Comparison of ENCODE assay signal across 13 cellular contexts in genomic region chr7:4862156-4862555, GRCh38. TPM values are rescaled to one million over a fixed set of nuclear protein-coding genes. Genes with fewer than 3 reads are reported as not detected.
A peak's percentile ranks its signal among the peaks of the same experiment; 100 is the strongest.
DNase-seq lines count a peak whose midpoint lies in the region; ATAC-seq and TF ChIP-seq lines count a peak whose summit lies in the region.
"Had no signal": no experiment of that assay in that cellular context is flagged by ENCODE, and none has a peak within 500 bp of the region (broad histone marks: within the 10 kb centered on the region; RNA-seq: fewer than 3 reads in every experiment).

No MANE protein-coding gene starts in this region.

- TF ChIP-seq RAD21 in SK-N-SH (IDR thresholded peaks at IDR 0.05; ENCODE audit: low read length) = no peak

- WGBS in heart left ventricle, 4 donors = 87 to 91% (median 88%) methylated on average over 14 of the region's 14 CpGs
- WGBS in right cardiac atrium = 89% methylated on average over 14 of the region's 14 CpGs
- WGBS in endodermal cell (ENCODE audit: insufficient coverage in 1 of 2, insufficient read length in 1 of 2), 2 experiments = 90 to 93% methylated on average over 14 of the region's 14 CpGs
- WGBS in transverse colon (ENCODE audit: low coverage in 1 of 2), 2 donors = 90% methylated on average over 14 of the region's 14 CpGs; no CpG with 5 or more reads in 1 of the 2 donors
- WGBS in SK-N-SH (ENCODE audit: low lambda C conversion rate) = 93% methylated on average over 14 of the region's 14 CpGs
- WGBS in thyroid gland, 2 donors = 82 to 87% methylated on average over 14 of the region's 14 CpGs

- H3K9me3 Mint-ChIP-seq in endodermal cell (peaks cover 16% of the 10 kb centered on the region), HFFc6 (no peaks in the 10 kb centered on the region; the same call in 1 of the 2 replicates)
- H3K9me3 Mint-ChIP-seq in naive thymus-derived CD4-positive, alpha-beta T cell = peaks cover 0 to 35% (median 13%) of the 10 kb centered on the region in 11 donors

- TF ChIP-seq POLR2A in heart left ventricle (IDR thresholded peaks at IDR 0.05) (no peak), transverse colon (IDR thresholded peaks at IDR 0.05) (no peak), thyroid gland (IDR thresholded peaks at IDR 0.05) (no peak)

- CTCF ChIA-PET in naive thymus-derived CD4-positive, alpha-beta T cell (lab: Charles Lee) = no interaction called here
- CTCF ChIA-PET in SK-N-SH (lab: Yijun Ruan, JAX) = interaction anchor here (0.8 to 22.9 kb wide), 4 partner anchors 12 to 32 kb away, joined by 3 to 645 read pairs (median 6); partner anchors contain the start of gene RADIL

- no peak overlapping the region for H3K4me2 ChIP-seq in SK-N-SH

- H3K4me3 Mint-ChIP-seq in endodermal cell = no peak overlapping the region
- peak overlapping the region in 8 of 10 donors; percentile 8 to 81 (median 37) for H3K4me3 Mint-ChIP-seq in naive thymus-derived CD4-positive, alpha-beta T cell
- H3K4me3 Mint-ChIP-seq in HFFc6 = no peak overlapping the region

- peak overlapping the region in 2 of 12 donors; percentile 41 to 55 for H3K27ac ChIP-seq in heart left ventricle
- no peak overlapping the region for H3K27ac ChIP-seq in right cardiac atrium (ENCODE audit: low read length)
- H3K27ac ChIP-seq in endodermal cell (ENCODE audit: low read depth, low read length) = no peak overlapping the region
- H3K27ac ChIP-seq in naive thymus-derived CD4-positive, alpha-beta T cell (ENCODE audit: low read depth, low read length) = no peak overlapping the region
- H3K27ac ChIP-seq in transverse colon = no peak overlapping the region
- H3K27ac ChIP-seq in SK-N-SH (ENCODE audit: low read depth in 2 of 2, low read length in 1 of 2) = no peak overlapping the region
- no peak overlapping the region for H3K27ac ChIP-seq in thyroid gland

- in situ Hi-C loops in transverse colon (cut with MboI; ENCODE audit: low pct_ligation_motif_present in 1 of 4, low pct_unique_long_range_greater_than_20kb in 1 of 4, low sequenced_read_pairs in 3 of 4) = no loop called here

- H3K36me3 ChIP-seq in heart left ventricle = no peaks in the 10 kb centered on the region
- H3K36me3 ChIP-seq in endodermal cell (ENCODE audit: control insufficient read depth, insufficient read depth, low read length) = peaks cover 5% of the 10 kb centered on the region
- no peaks in the 10 kb centered on the region for H3K36me3 ChIP-seq in naive thymus-derived CD4-positive, alpha-beta T cell (ENCODE audit: control insufficient read depth in 2 of 3, insufficient read depth in 3 of 3, low read length in 3 of 3)
- H3K36me3 ChIP-seq in transverse colon = no peaks in the 10 kb centered on the region
- peaks cover 0 to 2% of the 10 kb centered on the region in 2 experiments for H3K36me3 ChIP-seq in SK-N-SH (replicated peaks in 1 of 2; ENCODE audit: control insufficient read depth in 1 of 2, insufficient read depth in 2 of 2, low read length in 1 of 2)
- H3K36me3 ChIP-seq in thyroid gland = no peaks in the 10 kb centered on the region

- H3K27me3 ChIP-seq in heart left ventricle (peaks cover 0 to 5% (median 0%) of the 10 kb centered on the region in 9 donors), right cardiac atrium (ENCODE audit: control insufficient read depth, insufficient read depth) (no peaks in the 10 kb centered on the region), endodermal cell (ENCODE audit: control insufficient read depth, insufficient read depth, low read length, poor library complexity, severe bottlenecking) (no peaks in the 10 kb centered on the region), transverse colon (peaks cover 21% of the 10 kb centered on the region), SK-N-SH (ENCODE audit: insufficient read depth) (no peaks in the 10 kb centered on the region), thyroid gland (peaks cover 7% of the 10 kb centered on the region)
- H3K27me3 ChIP-seq in naive thymus-derived CD4-positive, alpha-beta T cell (ENCODE audit: control insufficient read depth in 2 of 2, insufficient read depth in 2 of 2, low read length in 2 of 2) = no peaks in the 10 kb centered on the region

- TF ChIP-seq CTCF in heart left ventricle (IDR thresholded peaks at IDR 0.05) (no peak), endodermal cell (conservative IDR thresholded peaks at IDR 0.05) (no peak), transverse colon (IDR thresholded peaks at IDR 0.05) (no peak), SK-N-SH (IDR thresholded peaks at IDR 0.05) (no peak), HFFc6 (IDR thresholded peaks at IDR 0.05) (no peak), thyroid gland (IDR thresholded peaks at IDR 0.05) (no peak)

- peaks cover 0 to 4% (median 0%) of the 10 kb centered on the region in 12 donors for H3K9me3 ChIP-seq in heart left ventricle
- no peaks in the 10 kb centered on the region for H3K9me3 ChIP-seq in right cardiac atrium (ENCODE audit: control insufficient read depth, low read length)
- peaks cover 35% of the 10 kb centered on the region for H3K9me3 ChIP-seq in endodermal cell (ENCODE audit: control insufficient read depth, low read length)
- no peaks in the 10 kb centered on the region for H3K9me3 ChIP-seq in naive thymus-derived CD4-positive, alpha-beta T cell (ENCODE audit: control insufficient read depth in 2 of 3, low read length in 3 of 3)
- H3K9me3 ChIP-seq in transverse colon = no peaks in the 10 kb centered on the region
- H3K9me3 ChIP-seq in SK-N-SH = no peaks in the 10 kb centered on the region
- H3K9me3 ChIP-seq in thyroid gland = no peaks in the 10 kb centered on the region

- intact Hi-C loops in heart left ventricle (cut with DNase I) = no loop called here
- intact Hi-C loops in right cardiac atrium (cut with DNase I) = no loop called here
- intact Hi-C loops in naive thymus-derived CD4-positive, alpha-beta T cell (cut with micrococcal nuclease) = no loop called here
- intact Hi-C loops in transverse colon (cut with DNase I; ENCODE audit: low total_unique reads) = no loop called here
- intact Hi-C loops in thyroid gland (cut with DNase I) = no loop called here

- peaks cover 16% of the 10 kb centered on the region for H3K4me1 Mint-ChIP-seq in endodermal cell
- H3K4me1 Mint-ChIP-seq in naive thymus-derived CD4-positive, alpha-beta T cell = peaks cover 0 to 7% (median 3%) of the 10 kb centered on the region in 7 donors
- H3K4me1 Mint-ChIP-seq in HFFc6 (ENCODE audit: low read depth) = no peaks in the 10 kb centered on the region; the same call in 1 of the 2 replicates

- no peaks in the 10 kb centered on the region for H3F3A ChIP-seq in SK-N-SH (replicated peaks; ENCODE audit: insufficient read depth)

- no peak overlapping the region for H2AFZ ChIP-seq in SK-N-SH (ENCODE audit: low read depth)

- H3K27ac Mint-ChIP-seq in endodermal cell (no peak overlapping the region), HFFc6 (no peak overlapping the region)
- no peak overlapping the region for H3K27ac Mint-ChIP-seq in naive thymus-derived CD4-positive, alpha-beta T cell

- H3K4me1 ChIP-seq in heart left ventricle (peaks cover 0 to 8% (median 0%) of the 10 kb centered on the region in 12 donors), right cardiac atrium (ENCODE audit: control insufficient read depth, insufficient read depth, low read length) (no peaks in the 10 kb centered on the region), endodermal cell (ENCODE audit: control insufficient read depth, insufficient read depth, low read length) (peaks cover 3% of the 10 kb centered on the region), transverse colon (no peaks in the 10 kb centered on the region), SK-N-SH (ENCODE audit: control insufficient read depth in 1 of 2, insufficient read depth in 2 of 2, low read depth in 1 of 2, low read length in 1 of 2) (peaks cover 0 to under 1% of the 10 kb centered on the region in 2 experiments; a peak in 2 of 4 replicates), thyroid gland (peaks cover 0 to 3% of the 10 kb centered on the region in 2 donors)
- H3K4me1 ChIP-seq in naive thymus-derived CD4-positive, alpha-beta T cell (ENCODE audit: control insufficient read depth in 2 of 2, insufficient read depth in 2 of 2, low read length in 2 of 2) = no peaks in the 10 kb centered on the region

- H3K4me3 ChIP-seq in heart left ventricle = peak overlapping the region in 11 of 12 donors; percentile 18 to 52 (median 43)
- H3K4me3 ChIP-seq in right cardiac atrium (ENCODE audit: low read length) = no peak overlapping the region
- peak overlapping the region; percentile 72 for H3K4me3 ChIP-seq in endodermal cell (ENCODE audit: low read length)
- H3K4me3 ChIP-seq in naive thymus-derived CD4-positive, alpha-beta T cell (ENCODE audit: low read length) = no peak overlapping the region
- peak overlapping the region in 3 of 4 donors; percentile 14 to 40 (median 23) for H3K4me3 ChIP-seq in transverse colon
- no peak overlapping the region for H3K4me3 ChIP-seq in SK-N-SH (ENCODE audit: low read depth in 2 of 2, low read length in 1 of 2)
- peak overlapping the region in 1 of 3 donors; percentile 14 for H3K4me3 ChIP-seq in thyroid gland (replicated peaks in 1 of 3)

- H3K27me3 Mint-ChIP-seq in endodermal cell (ENCODE audit: insufficient read depth) = no peaks in the 10 kb centered on the region
- H3K27me3 Mint-ChIP-seq in naive thymus-derived CD4-positive, alpha-beta T cell = peaks cover 36 to 64% (median 62%) of the 10 kb centered on the region in 5 donors
- H3K27me3 Mint-ChIP-seq in HFFc6 (ENCODE audit: insufficient read depth) = peaks cover 9% of the 10 kb centered on the region

- H3K9me2 ChIP-seq in SK-N-SH = no peaks in the 10 kb centered on the region

- DNase-seq in heart left ventricle = no peak
- DNase-seq in right cardiac atrium = no peak
- DNase-seq in endodermal cell = no peak
- no peak for DNase-seq in naive thymus-derived CD4-positive, alpha-beta T cell
- no peak for DNase-seq in transverse colon
- no peak for DNase-seq in SK-N-SH
- no peak for DNase-seq in HFFc6
- DNase-seq in thyroid gland = no peak
- DNase-seq: DMS79 treated with DMSO at 0.1 percent for 48 hours, IMR-90, NCI-H146, NCI-H69, SHP77 had no signal

- H3K79me2 ChIP-seq in SK-N-SH (ENCODE audit: insufficient read depth) = no peaks in the 10 kb centered on the region

- peaks cover 50% of the 10 kb centered on the region for H3K36me3 Mint-ChIP-seq in endodermal cell (ENCODE audit: low read depth)
- H3K36me3 Mint-ChIP-seq in naive thymus-derived CD4-positive, alpha-beta T cell = peaks cover 0 to 13% (median 0%) of the 10 kb centered on the region in 5 donors
- H3K36me3 Mint-ChIP-seq in HFFc6 (ENCODE audit: low read depth) = 0 out of 2 replicates have a peak, but pooled peaks cover 5% of the 10 kb centered on the region

- no peaks in the 10 kb centered on the region for H4K20me1 ChIP-seq in SK-N-SH (ENCODE audit: insufficient read depth)

- POLR2A ChIA-PET in naive thymus-derived CD4-positive, alpha-beta T cell (lab: Charles Lee) = no interaction called here
- POLR2A ChIA-PET in SK-N-SH (lab: Yijun Ruan, JAX) = no interaction called here

- ATAC-seq in heart left ventricle (no peak), right cardiac atrium (no peak)
- no peak for ATAC-seq in naive thymus-derived CD4-positive, alpha-beta T cell

- H3K9ac ChIP-seq in endodermal cell (ENCODE audit: extremely low read depth, low read length, poor library complexity, severe bottlenecking) (no peak overlapping the region), SK-N-SH (no peak overlapping the region)

- TF ChIP-seq EP300 in transverse colon (IDR thresholded peaks at IDR 0.05; ENCODE audit: low read depth) (no peak), SK-N-SH (IDR thresholded peaks at IDR 0.05; ENCODE audit: borderline replicate concordance in 1 of 2, low read depth in 1 of 2, low read length in 1 of 2) (no peak)

RNA-seq across cellular contexts. Expression of gene PAPOLB, which starts 0.3 kb away (rescaled TPM):
- total RNA-seq in heart left ventricle = under 1 TPM in 4 of 9 donors, not detected in 5; 0.05 to 0.38 (median 0.09) TPM
- polyA plus RNA-seq in heart left ventricle = under 1 TPM; 0.03 to 0.11 TPM
- total RNA-seq in right cardiac atrium = under 1 TPM; 0.23 to 0.39 (median 0.30) TPM
- polyA plus RNA-seq in right cardiac atrium = 0.16 TPM
- 1 to 10 TPM; 1.2 to 1.8 TPM for total RNA-seq in endodermal cell
- polyA plus RNA-seq in endodermal cell (2013, experiment 1 of 2) = 0.11 TPM
- polyA plus RNA-seq in endodermal cell (2013, experiment 2 of 2) = 0.21 TPM
- not detected for total RNA-seq in naive thymus-derived CD4-positive, alpha-beta T cell
- polyA plus RNA-seq in naive thymus-derived CD4-positive, alpha-beta T cell = not detected
- total RNA-seq in transverse colon = under 1 TPM in 2 of 4 donors, not detected in 2; 0.16 to 0.60 TPM
- not detected in 2 replicates for polyA plus RNA-seq in SK-N-SH (2012; rRNA removed)
- polyA plus RNA-seq in SK-N-SH (2012; cell fraction: cytosol; rRNA removed) = 0.01 TPM in 1 of 2 replicates, not detected in the other
- polyA plus RNA-seq in SK-N-SH (2012; cell fraction: nucleus; rRNA removed) = 0.01 and 0.05 TPM in 2 replicates
- not detected for total RNA-seq in HFFc6 (2021; fragmentation: NEBNext Ultra II Directional; extraction: Animal tissue kit (Norgen Biotek cat#: 25700))
- total RNA-seq in thyroid gland = 1 to 10 TPM in 1 of 4 donors, under 1 TPM in 3; 0.22 to 1.4 (median 0.37) TPM
- polyA plus RNA-seq: IMR-90 had no signal

RNA-seq across cellular contexts. Expression of gene RADIL, which starts 21.4 kb away (rescaled TPM):
- 1 to 10 TPM; 1.1 to 9.0 (median 3.4) TPM for total RNA-seq in heart left ventricle
- 1 to 10 TPM; 2.1 to 3.5 TPM for polyA plus RNA-seq in heart left ventricle
- total RNA-seq in right cardiac atrium = 10 to 100 TPM in 2 of 4 donors, 1 to 10 TPM in 2; 6.9 to 12.0 (median 9.4) TPM
- polyA plus RNA-seq in right cardiac atrium = 4.7 TPM
- total RNA-seq in endodermal cell = 10 to 100 TPM; 34.9 to 47.6 TPM
- 15.4 TPM for polyA plus RNA-seq in endodermal cell (2013, experiment 1 of 2)
- 17.9 TPM for polyA plus RNA-seq in endodermal cell (2013, experiment 2 of 2)
- under 1 TPM in 2 of 5 experiments, not detected in 3; 0.08 to 0.12 TPM for total RNA-seq in naive thymus-derived CD4-positive, alpha-beta T cell
- under 1 TPM in 1 of 2 donors, not detected in 1; 0.04 TPM for polyA plus RNA-seq in naive thymus-derived CD4-positive, alpha-beta T cell
- 1 to 10 TPM in 3 of 4 donors, under 1 TPM in 1; 0.80 to 6.2 (median 1.7) TPM for total RNA-seq in transverse colon
- 3.5 and 4.3 TPM in 2 replicates for polyA plus RNA-seq in SK-N-SH (2012; rRNA removed)
- 1.8 and 4.2 TPM in 2 replicates for polyA plus RNA-seq in SK-N-SH (2012; cell fraction: cytosol; rRNA removed)
- 5.6 and 9.4 TPM in 2 replicates for polyA plus RNA-seq in SK-N-SH (2012; cell fraction: nucleus; rRNA removed)
- under 1 TPM; 0.09 to 0.43 (median 0.24) TPM for total RNA-seq in HFFc6 (2021; fragmentation: NEBNext Ultra II Directional; extraction: Animal tissue kit (Norgen Biotek cat#: 25700))
- total RNA-seq in thyroid gland = 10 to 100 TPM in 1 of 4 donors, 1 to 10 TPM in 3; 4.9 to 11.1 (median 7.1) TPM

Comparison
In these comparisons a context has a peak if more than half of its experiments do, and no peak if none do; other contexts are left out.
1. H3K4me3 ChIP-seq: peak in heart left ventricle (11 of 12), endodermal cell (single experiment) and transverse colon (3 of 4); none in right cardiac atrium (single experiment), naive thymus-derived CD4-positive, alpha-beta T cell (single experiment) and SK-N-SH (0 of 2).
2. H3K4me3 Mint-ChIP-seq: peak in naive thymus-derived CD4-positive, alpha-beta T cell (8 of 10); none in endodermal cell (single experiment) and HFFc6 (single experiment).